Comparison of ENCODE assay signal across 8 cellular contexts in genomic region chr1:209768354-209768774, GRCh38. TPM values are rescaled to one million over a fixed set of nuclear protein-coding genes. Genes with fewer than 3 reads are reported as not detected.
DNase-seq lines count a peak whose midpoint lies in the region; ATAC-seq and TF ChIP-seq lines count a peak whose summit lies in the region.

No MANE protein-coding gene starts in this region.

- intact Hi-C loops in left colon (cut with DNase I, micrococcal nuclease) = no loop called here

- DNase-seq in SKM-1 treated with dmso at 0.1 percent for 144 hours (lab: John Stamatoyannopoulos, UW; ENCODE audit: unreplicated experiment) (peak; percentile 55), SKM-1 (lab: John Stamatoyannopoulos, UW; ENCODE audit: unreplicated experiment) (no peak), left colon (peak; percentile 53 to 62), foreskin keratinocyte (no peak), cerebellar cortex (ENCODE audit: low spot score) (no peak)
- DNase-seq in activated CD8-positive, alpha-beta memory T cell treated with anti-CD3 and anti-CD28 coated beads for 24 hours = peak; percentile 88
- peak; percentile 71 to 88 for DNase-seq in stimulated activated CD8-positive, alpha-beta memory T cell treated with anti-CD3 and anti-CD28 coated beads, Interleukin-7, amount 100 ng/mL, for 48 hours (ENCODE audit: extremely low read depth in 1 of 2, low read depth in 1 of 2)

- H3K27ac ChIP-seq in foreskin keratinocyte = no peak overlapping the region

- peaks cover 20% of the 10 kb centered on the region for H3K4me1 ChIP-seq in foreskin keratinocyte

- ATAC-seq in HG03457 (IDR thresholded peaks at IDR 0.05; ENCODE audit: unreplicated experiment) (peak; percentile 82), left colon (peak; percentile 45), foreskin keratinocyte (no peak)

- H3K27me3 ChIP-seq in foreskin keratinocyte = no peaks in the 10 kb centered on the region

- no peak for TF ChIP-seq CTCF in foreskin keratinocyte (conservative IDR thresholded peaks at IDR 0.05)

RNA-seq across cellular contexts. Expression of gene TRAF3IP3, which starts 12.5 kb away (rescaled TPM):
- total RNA-seq in left colon (1 to 10 TPM; 2.3 to 4.4 TPM), foreskin keratinocyte (not detected in 2 replicates)
- 0.01 TPM in 1 of 2 replicates, not detected in the other for polyA plus RNA-seq in foreskin keratinocyte

RNA-seq across cellular contexts. Expression of gene C1orf74, which starts 16.0 kb away (rescaled TPM):
- 1 to 10 TPM; 2.0 to 4.5 TPM for total RNA-seq in left colon
- total RNA-seq in foreskin keratinocyte = 11.0 and 12.3 TPM in 2 replicates
- 5.7 and 6.1 TPM in 2 replicates for polyA plus RNA-seq in foreskin keratinocyte

RNA-seq across cellular contexts. Expression of gene IRF6, which starts 37.6 kb away (rescaled TPM):
- total RNA-seq in left colon (100 to 1,000 TPM in 1 of 2 donors, 10 to 100 TPM in 1; 92.8 to 132 TPM), foreskin keratinocyte (160 and 194 TPM in 2 replicates)
- 70.3 and 93.1 TPM in 2 replicates for polyA plus RNA-seq in foreskin keratinocyte

RNA-seq across cellular contexts. Expression of gene UTP25, which starts 59.4 kb away (rescaled TPM):
- total RNA-seq in left colon (1 to 10 TPM; 4.8 to 6.2 TPM), foreskin keratinocyte (9.0 and 9.2 TPM in 2 replicates)
- 3.2 and 3.7 TPM in 2 replicates for polyA plus RNA-seq in foreskin keratinocyte

Comparison
In these comparisons a context has a peak if more than half of its experiments do, and no peak if none do; other contexts are left out.
1. DNase-seq: peak in SKM-1 treated with dmso at 0.1 percent for 144 hours (single experiment), activated CD8-positive, alpha-beta memory T cell treated with anti-CD3 and anti-CD28 coated beads for 24 hours (single experiment), left colon (2 of 2) and stimulated activated CD8-positive, alpha-beta memory T cell treated with anti-CD3 and anti-CD28 coated beads, Interleukin-7, amount 100 ng/mL, for 48 hours (2 of 2); none in SKM-1 (single experiment), foreskin keratinocyte (0 of 2) and cerebellar cortex (single experiment).